Comparison of ENCODE assay signal across 8 cellular contexts in the genomic region with DNA sequence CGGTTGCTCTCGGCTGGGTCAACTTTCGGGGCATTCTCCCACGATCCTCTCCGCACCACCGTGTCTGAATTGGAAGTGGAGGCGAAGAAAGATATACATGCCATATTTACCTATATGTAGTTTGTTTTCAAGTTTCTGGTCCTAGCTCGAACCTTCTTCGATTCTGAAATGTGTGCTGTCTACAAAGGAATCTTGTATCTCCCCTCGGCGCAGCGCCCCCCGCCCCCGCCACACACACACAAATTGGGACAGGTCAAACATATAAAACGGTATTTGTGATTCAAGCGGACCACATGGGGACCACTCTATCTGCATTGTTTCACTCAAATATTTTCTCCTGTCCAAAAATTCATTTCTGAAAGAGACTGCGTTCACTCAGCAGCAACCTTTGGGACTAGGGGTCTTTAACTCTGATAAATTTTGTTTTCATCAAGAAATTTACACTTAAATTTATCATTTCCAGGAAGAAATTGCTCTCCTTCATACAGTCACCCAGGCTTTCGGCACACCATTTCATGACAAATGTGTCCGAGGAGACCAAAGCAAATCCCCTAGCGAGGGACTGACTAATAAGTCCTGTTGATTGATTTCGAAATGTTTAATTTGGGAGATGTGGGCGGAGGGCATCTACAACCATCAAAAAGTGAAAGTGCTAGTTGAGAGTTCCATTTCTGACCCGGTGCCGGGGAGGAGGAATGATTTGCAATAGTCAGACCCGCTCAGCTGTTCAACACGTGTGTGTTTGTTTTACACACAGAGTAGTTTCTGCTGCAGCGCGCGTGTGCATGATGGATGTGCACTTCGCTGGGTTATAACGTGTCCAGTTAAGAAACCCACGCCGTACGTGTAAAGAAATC. TPM values are rescaled to one million over a fixed set of nuclear protein-coding genes. Genes with fewer than 3 reads are reported as not detected.
DNase-seq lines count a peak whose midpoint lies in the region; ATAC-seq and TF ChIP-seq lines count a peak whose summit lies in the region.

No MANE protein-coding gene starts in this region.

- peaks cover 78% of the 10 kb centered on the region for H3K4me1 Mint-ChIP-seq in activated T-cell treated with anti-CD3 and anti-CD28 coated beads, Interleukin-2, amount 50 U/mL, for 72 hours (ENCODE audit: low read depth)

- H3K9me3 ChIP-seq in esophagus squamous epithelium (no peaks in the 10 kb centered on the region), muscle layer of colon (ENCODE audit: low read length) (no peaks in the 10 kb centered on the region)

- peak; percentile 46 for DNase-seq in NOMO-1 treated with DMSO at 0.1 percent for 48 hours (lab: John Stamatoyannopoulos, UW; ENCODE audit: unreplicated experiment)
- DNase-seq in NOMO-1 (lab: John Stamatoyannopoulos, UW; ENCODE audit: unreplicated experiment in 2 of 2): no peak
- peak; percentile 32 for DNase-seq in NCI-H774 (lab: John Stamatoyannopoulos, UW)
- peak; percentile 64 to 71 for DNase-seq in activated T-cell treated with anti-CD3 and anti-CD28 coated beads, Interleukin-2, amount 50 U/mL, for 72 hours
- no peak for DNase-seq in esophagus squamous epithelium (lab: John Stamatoyannopoulos, UW)
- peak; percentile 73 for DNase-seq in stromal cell of bone marrow (ENCODE audit: low read depth)
- DNase-seq in NCI-H1436 treated with DMSO at 0.1 percent for 48 hours (lab: John Stamatoyannopoulos, UW): no peak

- H3K9me3 Mint-ChIP-seq in activated T-cell treated with anti-CD3 and anti-CD28 coated beads, Interleukin-2, amount 50 U/mL, for 72 hours: no peaks in the 10 kb centered on the region

- peaks cover 16% of the 10 kb centered on the region for H3K27me3 Mint-ChIP-seq in activated T-cell treated with anti-CD3 and anti-CD28 coated beads, Interleukin-2, amount 50 U/mL, for 72 hours (ENCODE audit: low read depth)

- peak overlapping the region; percentile 85 for H3K9ac ChIP-seq in muscle layer of colon (ENCODE audit: low read length)

- ATAC-seq in activated T-cell treated with anti-CD3 and anti-CD28 coated beads, Interleukin-2, amount 50 U/mL, for 72 hours (replicated peaks in 1 of 2): peak; percentile 5 to 8

- intact Hi-C loops in esophagus squamous epithelium (cut with DNase I): no loop called here

- H3K36me3 ChIP-seq in esophagus squamous epithelium (no peaks in the 10 kb centered on the region), muscle layer of colon (ENCODE audit: insufficient read depth, low read length) (no peaks in the 10 kb centered on the region)

- WGBS in esophagus squamous epithelium, 2 donors: 0 to 1% methylated on average over 29 to 32 of the region's 34 CpGs

- TF ChIP-seq POLR2A in esophagus squamous epithelium (IDR thresholded peaks at IDR 0.05): no peak

- peak overlapping the region; percentile 94 to 99 for H3K4me3 Mint-ChIP-seq in activated T-cell treated with anti-CD3 and anti-CD28 coated beads, Interleukin-2, amount 50 U/mL, for 72 hours

- TF ChIP-seq CTCF in esophagus squamous epithelium (IDR thresholded peaks at IDR 0.05): no peak

- peaks cover 3 to 4% of the 10 kb centered on the region in 2 donors for H3K36me3 Mint-ChIP-seq in activated T-cell treated with anti-CD3 and anti-CD28 coated beads, Interleukin-2, amount 50 U/mL, for 72 hours (ENCODE audit: insufficient read depth in 2 of 2)

- H3K4me1 ChIP-seq in esophagus squamous epithelium (peaks cover 18 to 60% (median 25%) of the 10 kb centered on the region in 3 donors), muscle layer of colon (ENCODE audit: insufficient read depth, low read length) (peaks cover 15% of the 10 kb centered on the region)

- peak overlapping the region; percentile 92 for H3K27ac Mint-ChIP-seq in activated T-cell treated with anti-CD3 and anti-CD28 coated beads, Interleukin-2, amount 50 U/mL, for 72 hours

- H3K4me3 ChIP-seq in esophagus squamous epithelium: peak overlapping the region; percentile 73 to 94 (median 88)
- peak overlapping the region; percentile 92 to 95 for H3K4me3 ChIP-seq in muscle layer of colon (ENCODE audit: low read depth in 1 of 2, low read length in 2 of 2)

- peaks cover 0 to 37% (median 11%) of the 10 kb centered on the region in 4 donors for H3K27me3 ChIP-seq in esophagus squamous epithelium
- H3K27me3 ChIP-seq in muscle layer of colon (ENCODE audit: control insufficient read depth in 1 of 2, insufficient read depth in 2 of 2, low read length in 2 of 2): peaks cover 6 to 15% of the 10 kb centered on the region in 2 donors

- H3K27ac ChIP-seq in esophagus squamous epithelium (peak overlapping the region; percentile 94 to 99 (median 98)), muscle layer of colon (ENCODE audit: low read depth, low read length) (peak overlapping the region; percentile 99)

RNA-seq across cellular contexts. Expression of a gene that starts 1.1 kb away (rescaled TPM):
- total RNA-seq in activated T-cell treated with anti-CD3 and anti-CD28 coated beads, Interleukin-2, amount 50 U/mL, for 72 hours: 10 to 100 TPM; 53.0 to 53.1 TPM
- under 1 TPM in 3 of 4 donors, not detected in 1; 0.08 to 0.76 (median 0.35) TPM for total RNA-seq in esophagus squamous epithelium

Comparison
In these comparisons a context has a peak if more than half of its experiments do, and no peak if none do; other contexts are left out.
1. DNase-seq: peak in NOMO-1 treated with DMSO at 0.1 percent for 48 hours (single experiment), NCI-H774 (single experiment), activated T-cell treated with anti-CD3 and anti-CD28 coated beads, Interleukin-2, amount 50 U/mL, for 72 hours (2 of 2) and stromal cell of bone marrow (single experiment); none in NOMO-1 (0 of 2), esophagus squamous epithelium (single experiment) and NCI-H1436 treated with DMSO at 0.1 percent for 48 hours (single experiment).
2. RNA of a gene that starts 1.1 kb away (total RNA-seq): 53.0 to 53.1 TPM in activated T-cell treated with anti-CD3 and anti-CD28 coated beads, Interleukin-2, amount 50 U/mL, for 72 hours; 0.08 to 0.76 TPM in esophagus squamous epithelium; every median in the first group is over 10 times any median in the second.